In the genomic region with DNA sequence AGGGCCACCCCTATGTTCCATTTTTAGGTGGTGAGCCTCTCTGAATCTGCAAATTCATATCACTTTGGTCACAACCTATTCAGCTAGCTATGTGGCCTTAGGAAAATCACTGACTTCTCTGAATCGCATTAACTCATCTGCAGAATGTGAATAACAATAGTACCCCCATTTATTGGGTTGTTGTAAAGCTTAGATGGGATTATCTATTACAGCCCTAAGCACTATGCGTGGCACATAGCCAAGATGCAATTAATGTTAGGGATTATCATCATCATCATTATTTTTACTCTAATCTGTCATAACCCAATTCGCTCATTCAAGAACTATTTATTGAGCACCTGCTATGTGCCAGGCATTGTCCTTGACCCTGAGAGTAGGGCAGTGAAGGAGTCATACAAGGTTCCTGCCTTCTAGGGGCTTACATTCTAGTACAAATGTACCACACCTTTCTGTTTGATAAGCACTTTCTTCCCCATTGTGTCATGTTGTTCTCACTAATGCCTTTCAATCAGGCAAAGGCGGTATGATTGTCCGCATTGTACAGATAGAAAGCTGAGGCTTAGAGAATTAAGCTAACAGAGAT, we compare ENCODE assay signal across 10 cellular contexts. TPM values are rescaled to one million over a fixed set of nuclear protein-coding genes. Genes with fewer than 3 reads are reported as not detected.
A peak's percentile ranks its signal among the peaks of the same experiment; 100 is the strongest.
DNase-seq lines count a peak whose midpoint lies in the region; ATAC-seq and TF ChIP-seq lines count a peak whose summit lies in the region.
"Had no signal": no experiment of that assay in that cellular context is flagged by ENCODE, and none has a peak within 500 bp of the region (broad histone marks: within the 10 kb centered on the region; RNA-seq: fewer than 3 reads in every experiment).

No MANE protein-coding gene starts in this region.

- 96% methylated on average over 5 of the region's 5 CpGs for WGBS in right cardiac atrium
- WGBS in spleen, 5 donors = 93 to 98% (median 96%) methylated on average over 5 of the region's 5 CpGs

- H3K4me3 ChIP-seq in right cardiac atrium (ENCODE audit: low read length) = no peak overlapping the region
- H3K4me3 ChIP-seq in spleen = no peak overlapping the region

- no peak overlapping the region for H3K4me3 Mint-ChIP-seq in HFFc6

- POLR2A ChIA-PET in RWPE1 (lab: Yijun Ruan, JAX; ENCODE audit: low non-redundant PET) = interaction anchor here (1.3 kb wide), 1 partner anchor 13 kb away, joined by 3 read pairs; no protein-coding TSS in a partner anchor

- peak overlapping the region; percentile 92 for H3K27ac ChIP-seq in RWPE1
- H3K27ac ChIP-seq in right cardiac atrium (ENCODE audit: low read length) = peak overlapping the region; percentile 73
- H3K27ac ChIP-seq in spleen = peak overlapping the region in 7 of 8 donors; percentile 48 to 90 (median 80)

- no peaks in the 10 kb centered on the region for H3K9me3 Mint-ChIP-seq in HFFc6

- intact Hi-C loops in right cardiac atrium (cut with DNase I) = loop anchor here in 2 of 4 donors (5.0 kb wide), 1 partner anchor 36 kb away; no protein-coding TSS in a partner anchor
- intact Hi-C loops in spleen (cut with DNase I; ENCODE audit: low total_unique reads) = no loop called here

- H3K27me3 Mint-ChIP-seq in HFFc6 (ENCODE audit: insufficient read depth) = no peaks in the 10 kb centered on the region

- peaks cover 4% of the 10 kb centered on the region; the same call in 1 of the 2 replicates for H3K36me3 Mint-ChIP-seq in HFFc6 (ENCODE audit: low read depth)

- DNase-seq in HFFc6 (no peak), RWPE1 (ENCODE audit: low spot score) (no peak), right cardiac atrium (no peak), spleen (no peak), NCI-H146 treated with DMSO at 0.1 percent for 48 hours (lab: John Stamatoyannopoulos, UW; ENCODE audit: unreplicated experiment) (no peak), A172 (ENCODE audit: low spot score) (no peak)
- DNase-seq: DMS 273 treated with DMSO at 0.1 percent for 48 hours, foreskin melanocyte, NCI-H1417 treated with DMSO at 0.1 percent for 48 hours had no signal

- H3K4me1 Mint-ChIP-seq in HFFc6 (ENCODE audit: low read depth) = peaks cover 65% of the 10 kb centered on the region

- H3K9me3 ChIP-seq in right cardiac atrium (ENCODE audit: control insufficient read depth, low read length) (no peaks in the 10 kb centered on the region), spleen (no peaks in the 10 kb centered on the region)

- ATAC-seq in right cardiac atrium (no peak), GM19467 (IDR thresholded peaks at IDR 0.05; ENCODE audit: unreplicated experiment) (no peak)

- H3K27ac Mint-ChIP-seq in HFFc6 = 0 out of 2 replicates have a peak overlapping the region, but pooled peaks have one; percentile 26

- CTCF ChIA-PET in RWPE1 (lab: Yijun Ruan, JAX) = interaction anchor here (0.6 to 1.0 kb wide), 2 partner anchors 38 to 99 kb away, joined by 3 to 4 read pairs; partner anchors contain the start of gene CHD9

- no peak for TF ChIP-seq POLR2A in spleen (IDR thresholded peaks at IDR 0.05)

- no peaks in the 10 kb centered on the region for H3K27me3 ChIP-seq in right cardiac atrium (ENCODE audit: control insufficient read depth, insufficient read depth)
- no peaks in the 10 kb centered on the region for H3K27me3 ChIP-seq in spleen (replicated peaks in 1 of 7)

- no peaks in the 10 kb centered on the region for H3K36me3 ChIP-seq in spleen

- H3K4me1 ChIP-seq in right cardiac atrium (ENCODE audit: control insufficient read depth, insufficient read depth, low read length) (peaks cover 34% of the 10 kb centered on the region), spleen (peaks cover 33 to 94% (median 76%) of the 10 kb centered on the region in 6 donors)

- TF ChIP-seq CTCF in HFFc6 (IDR thresholded peaks at IDR 0.05) (no peak), RWPE1 (conservative IDR thresholded peaks at IDR 0.05; ENCODE audit: low read depth) (no peak), spleen (IDR thresholded peaks at IDR 0.05 in 8 of 11, conservative IDR thresholded peaks at IDR 0.05 in 3 of 11) (no peak)

RNA-seq across cellular contexts. Expression of gene CHD9, which starts 38.5 kb away (rescaled TPM):
- 10 to 100 TPM; 39.7 to 48.8 (median 45.7) TPM for total RNA-seq in HFFc6 (2021; fragmentation: NEBNext Ultra II Directional; extraction: Animal tissue kit (Norgen Biotek cat#: 25700))
- total RNA-seq in right cardiac atrium (10 to 100 TPM; 49.4 to 73.5 (median 57.4) TPM), spleen (10 to 100 TPM; 63.4 to 93.3 (median 77.6) TPM)
- polyA plus RNA-seq in right cardiac atrium (7.3 TPM), spleen (10 to 100 TPM; 16.7 to 19.0 (median 17.6) TPM)
- total RNA-seq in A172 (2014; rRNA removed; shearing (Covaris generic)) = 28.8 and 35.5 TPM in 2 replicates

RNA-seq across cellular contexts. Expression of gene CHD9NB, which starts 40.6 kb away (rescaled TPM):
- 1 to 10 TPM; 2.1 to 4.0 (median 3.1) TPM for total RNA-seq in HFFc6 (2021; fragmentation: NEBNext Ultra II Directional; extraction: Animal tissue kit (Norgen Biotek cat#: 25700))
- total RNA-seq in right cardiac atrium (under 1 TPM; 0.50 to 0.94 (median 0.77) TPM), spleen (under 1 TPM in 1 of 7 donors, not detected in 6; 0.27 TPM)
- polyA plus RNA-seq in right cardiac atrium (0.77 TPM), spleen (under 1 TPM in 1 of 3 donors, not detected in 2; 0.10 TPM)
- total RNA-seq in A172 (2014; rRNA removed; shearing (Covaris generic)) = 1.0 and 1.6 TPM in 2 replicates
